ENCODE assay signal across 1 cellular context in the genomic region with DNA sequence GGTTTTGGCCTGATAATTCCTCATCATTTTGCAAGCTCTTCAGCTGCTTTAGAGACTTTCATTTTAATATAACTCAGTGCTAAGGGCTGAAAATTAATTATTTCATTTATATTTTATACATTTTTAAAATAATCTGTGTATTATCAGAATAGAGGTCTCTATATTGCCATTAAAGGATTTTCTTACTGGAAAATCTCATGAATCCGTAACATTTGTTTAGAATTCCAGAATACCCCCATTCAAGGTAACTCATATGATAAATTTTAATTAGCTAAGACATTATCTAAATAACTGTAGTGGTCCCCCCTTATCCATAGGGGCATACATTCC.
TF ChIP-seq lines count a peak whose summit lies in the region.

No MANE protein-coding gene starts in this region.

TF ChIP-seq in WTC11, 78 proteins besides CTCF, POLR2A, EP300 and RAD21 (continued from another document):
- TF ChIP-seq, protein P1, sequence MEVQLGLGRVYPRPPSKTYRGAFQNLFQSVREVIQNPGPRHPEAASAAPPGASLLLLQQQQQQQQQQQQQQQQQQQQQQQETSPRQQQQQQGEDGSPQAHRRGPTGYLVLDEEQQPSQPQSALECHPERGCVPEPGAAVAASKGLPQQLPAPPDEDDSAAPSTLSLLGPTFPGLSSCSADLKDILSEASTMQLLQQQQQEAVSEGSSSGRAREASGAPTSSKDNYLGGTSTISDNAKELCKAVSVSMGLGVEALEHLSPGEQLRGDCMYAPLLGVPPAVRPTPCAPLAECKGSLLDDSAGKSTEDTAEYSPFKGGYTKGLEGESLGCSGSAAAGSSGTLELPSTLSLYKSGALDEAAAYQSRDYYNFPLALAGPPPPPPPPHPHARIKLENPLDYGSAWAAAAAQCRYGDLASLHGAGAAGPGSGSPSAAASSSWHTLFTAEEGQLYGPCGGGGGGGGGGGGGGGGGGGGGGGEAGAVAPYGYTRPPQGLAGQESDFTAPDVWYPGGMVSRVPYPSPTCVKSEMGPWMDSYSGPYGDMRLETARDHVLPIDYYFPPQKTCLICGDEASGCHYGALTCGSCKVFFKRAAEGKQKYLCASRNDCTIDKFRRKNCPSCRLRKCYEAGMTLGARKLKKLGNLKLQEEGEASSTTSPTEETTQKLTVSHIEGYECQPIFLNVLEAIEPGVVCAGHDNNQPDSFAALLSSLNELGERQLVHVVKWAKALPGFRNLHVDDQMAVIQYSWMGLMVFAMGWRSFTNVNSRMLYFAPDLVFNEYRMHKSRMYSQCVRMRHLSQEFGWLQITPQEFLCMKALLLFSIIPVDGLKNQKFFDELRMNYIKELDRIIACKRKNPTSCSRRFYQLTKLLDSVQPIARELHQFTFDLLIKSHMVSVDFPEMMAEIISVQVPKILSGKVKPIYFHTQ (CRISPR knock-in tag; IDR thresholded peaks at IDR 0.05), result no peak
- TF ChIP-seq NR3C1 (CRISPR knock-in tag; conservative IDR thresholded peaks at IDR 0.05; ENCODE audit: low read depth), result no peak
- TF ChIP-seq, protein P2, sequence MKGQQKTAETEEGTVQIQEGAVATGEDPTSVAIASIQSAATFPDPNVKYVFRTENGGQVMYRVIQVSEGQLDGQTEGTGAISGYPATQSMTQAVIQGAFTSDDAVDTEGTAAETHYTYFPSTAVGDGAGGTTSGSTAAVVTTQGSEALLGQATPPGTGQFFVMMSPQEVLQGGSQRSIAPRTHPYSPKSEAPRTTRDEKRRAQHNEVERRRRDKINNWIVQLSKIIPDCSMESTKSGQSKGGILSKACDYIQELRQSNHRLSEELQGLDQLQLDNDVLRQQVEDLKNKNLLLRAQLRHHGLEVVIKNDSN (CRISPR knock-in tag; IDR thresholded peaks at IDR 0.05), result no peak
